Comparison of ENCODE assay signal across 1 cellular context in the genomic region with DNA sequence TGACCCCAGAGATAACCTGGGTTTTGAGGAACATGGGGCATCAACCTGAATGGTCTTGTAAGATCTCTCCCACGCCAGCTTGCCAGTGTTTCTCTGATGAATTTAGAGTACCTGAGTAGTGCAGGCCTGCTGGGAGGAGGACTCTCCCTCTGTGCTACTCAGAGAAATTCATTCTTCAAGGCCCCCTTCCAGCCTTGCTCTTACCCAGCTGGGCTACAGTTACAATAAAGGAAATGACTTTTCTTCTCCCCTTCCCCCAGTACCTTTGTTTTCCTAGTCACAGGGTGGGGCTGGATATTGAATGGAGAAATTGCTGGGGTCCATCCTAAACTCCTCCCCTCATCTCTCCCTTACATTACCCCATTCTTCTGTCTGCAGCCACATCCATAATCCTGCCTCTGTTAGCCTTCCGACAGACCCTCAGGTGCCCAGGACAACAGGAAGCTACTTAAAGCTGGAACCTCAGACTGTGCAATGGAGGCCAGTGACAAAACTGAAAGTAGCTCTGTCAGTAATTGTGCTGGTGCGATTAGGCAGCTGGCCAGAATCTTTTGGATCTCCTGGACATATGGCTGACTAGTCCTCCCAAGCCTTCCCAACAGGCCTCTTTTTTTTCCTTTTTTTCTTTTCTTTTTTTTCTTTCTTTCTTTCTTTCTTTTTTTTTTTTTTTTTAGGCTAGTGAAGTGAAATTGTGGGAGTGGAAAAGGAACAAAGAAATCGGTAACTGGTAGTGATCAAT.
TF ChIP-seq lines count a peak whose summit lies in the region.

No MANE protein-coding gene starts in this region.

TF ChIP-seq in K562, 482 proteins besides CTCF, POLR2A, EP300 and RAD21 (continued from another document):
- TF ChIP-seq, protein P1, sequence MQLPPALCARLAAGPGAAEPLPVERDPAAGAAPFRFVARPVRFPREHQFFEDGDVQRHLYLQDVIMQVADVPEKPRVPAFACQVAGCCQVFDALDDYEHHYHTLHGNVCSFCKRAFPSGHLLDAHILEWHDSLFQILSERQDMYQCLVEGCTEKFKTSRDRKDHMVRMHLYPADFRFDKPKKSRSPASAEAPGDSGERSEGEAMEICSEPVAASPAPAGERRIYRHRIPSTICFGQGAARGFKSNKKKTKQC (CRISPR knock-in tag; IDR thresholded peaks at IDR 0.05): no peak
- TF ChIP-seq PTBP1 (IDR thresholded peaks at IDR 0.05; ENCODE audit: low read depth, low read length) (no peak), MIER1 (IDR thresholded peaks at IDR 0.05; ENCODE audit: low read depth) (no peak), YY1 (IDR thresholded peaks at IDR 0.05; ENCODE audit: borderline replicate concordance in 1 of 3, control insufficient read depth in 1 of 3, extremely low read depth in 1 of 3, insufficient read depth in 3 of 3, insufficient read length in 1 of 3, insufficient replicate concordance in 2 of 3, low read depth in 1 of 3, low read length in 2 of 3) (peak in 1 of 3 experiments; percentile 38), FOXK2 (conservative IDR thresholded peaks at IDR 0.05 in 1 of 2, IDR thresholded peaks at IDR 0.05 in 1 of 2; ENCODE audit: low read depth in 2 of 2) (0 out of 4 replicates have a peak, but pooled peaks of 1 of the 2 experiments have one; percentile 17), MECOM (CRISPR knock-in tag; IDR thresholded peaks at IDR 0.05) (no peak), FOXK1 (CRISPR knock-in tag; IDR thresholded peaks at IDR 0.05; ENCODE audit: borderline replicate concordance) (no peak), DPF2 (IDR thresholded peaks at IDR 0.05) (0 out of 2 replicates have a peak, but pooled peaks have one; percentile 21), SETDB1 (IDR thresholded peaks at IDR 0.05; ENCODE audit: low read length) (no peak), ARID1B (IDR thresholded peaks at IDR 0.05) (0 out of 2 replicates have a peak, but pooled peaks have one; percentile 17), CBFA2T3 (IDR thresholded peaks at IDR 0.05) (0 out of 2 replicates have a peak, but pooled peaks have one; percentile 16), CBX3 (IDR thresholded peaks at IDR 0.05; ENCODE audit: borderline replicate concordance in 1 of 2, low read length in 2 of 2) (no peak), NFRKB (IDR thresholded peaks at IDR 0.05; ENCODE audit: low read depth) (no peak), MAZ (CRISPR knock-in tag; conservative IDR thresholded peaks at IDR 0.05 in 1 of 2, IDR thresholded peaks at IDR 0.05 in 1 of 2) (no peak), RAD51 (IDR thresholded peaks at IDR 0.05; ENCODE audit: borderline replicate concordance, low read depth) (no peak)
- TF ChIP-seq, protein P2, sequence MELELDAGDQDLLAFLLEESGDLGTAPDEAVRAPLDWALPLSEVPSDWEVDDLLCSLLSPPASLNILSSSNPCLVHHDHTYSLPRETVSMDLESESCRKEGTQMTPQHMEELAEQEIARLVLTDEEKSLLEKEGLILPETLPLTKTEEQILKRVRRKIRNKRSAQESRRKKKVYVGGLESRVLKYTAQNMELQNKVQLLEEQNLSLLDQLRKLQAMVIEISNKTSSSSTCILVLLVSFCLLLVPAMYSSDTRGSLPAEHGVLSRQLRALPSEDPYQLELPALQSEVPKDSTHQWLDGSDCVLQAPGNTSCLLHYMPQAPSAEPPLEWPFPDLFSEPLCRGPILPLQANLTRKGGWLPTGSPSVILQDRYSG (tag; conservative IDR thresholded peaks at IDR 0.05; ENCODE audit: low read depth): peak; percentile 61; the same call in 1 of the 2 replicates
- TF ChIP-seq, protein P3, sequence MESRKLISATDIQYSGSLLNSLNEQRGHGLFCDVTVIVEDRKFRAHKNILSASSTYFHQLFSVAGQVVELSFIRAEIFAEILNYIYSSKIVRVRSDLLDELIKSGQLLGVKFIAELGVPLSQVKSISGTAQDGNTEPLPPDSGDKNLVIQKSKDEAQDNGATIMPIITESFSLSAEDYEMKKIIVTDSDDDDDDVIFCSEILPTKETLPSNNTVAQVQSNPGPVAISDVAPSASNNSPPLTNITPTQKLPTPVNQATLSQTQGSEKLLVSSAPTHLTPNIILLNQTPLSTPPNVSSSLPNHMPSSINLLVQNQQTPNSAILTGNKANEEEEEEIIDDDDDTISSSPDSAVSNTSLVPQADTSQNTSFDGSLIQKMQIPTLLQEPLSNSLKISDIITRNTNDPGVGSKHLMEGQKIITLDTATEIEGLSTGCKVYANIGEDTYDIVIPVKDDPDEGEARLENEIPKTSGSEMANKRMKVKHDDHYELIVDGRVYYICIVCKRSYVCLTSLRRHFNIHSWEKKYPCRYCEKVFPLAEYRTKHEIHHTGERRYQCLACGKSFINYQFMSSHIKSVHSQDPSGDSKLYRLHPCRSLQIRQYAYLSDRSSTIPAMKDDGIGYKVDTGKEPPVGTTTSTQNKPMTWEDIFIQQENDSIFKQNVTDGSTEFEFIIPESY (CRISPR knock-in tag; IDR thresholded peaks at IDR 0.05): no peak
